Comparison of ENCODE assay signal across 7 cellular contexts in the genomic region with DNA sequence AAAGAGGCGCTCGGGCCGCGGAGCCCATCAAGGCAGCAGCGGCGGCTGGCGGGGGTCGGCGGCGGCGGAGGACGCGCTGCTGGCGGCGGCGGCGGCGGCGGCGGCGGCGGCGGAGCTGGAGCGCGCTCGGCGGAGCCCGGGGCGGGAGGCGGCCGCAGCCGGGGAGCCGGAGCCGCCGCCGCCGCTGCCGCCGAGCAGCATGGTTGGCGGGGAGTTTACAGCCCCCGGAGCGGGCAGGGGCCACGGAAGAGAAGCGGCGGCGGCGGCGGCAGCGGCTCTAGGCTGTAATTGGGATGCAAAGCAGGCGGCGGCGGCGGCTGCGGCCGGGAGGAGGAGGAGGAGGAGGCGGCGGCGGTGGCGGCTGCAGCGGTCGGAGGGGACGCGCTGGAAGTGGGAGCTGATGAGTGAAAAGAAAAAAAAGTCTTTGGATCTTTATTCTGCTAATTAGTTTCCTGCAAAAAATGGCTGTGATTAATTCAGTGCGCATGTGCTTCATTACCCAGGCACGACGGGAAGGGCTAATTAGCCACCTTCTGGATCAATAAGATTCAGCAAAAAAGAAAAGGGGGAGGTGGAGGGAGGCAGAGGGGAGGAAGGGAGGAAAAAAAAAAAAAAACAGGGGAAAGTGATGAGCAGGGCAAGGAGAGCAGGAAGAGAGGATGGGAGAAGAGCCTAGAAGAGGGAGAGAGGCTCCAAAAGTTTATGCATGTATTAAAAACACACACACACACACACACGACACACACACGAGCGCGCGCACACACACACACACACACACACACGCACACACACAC. TPM values are rescaled to one million over a fixed set of nuclear protein-coding genes. Genes with fewer than 3 reads are reported as not detected.
A peak's percentile ranks its signal among the peaks of the same experiment; 100 is the strongest.
DNase-seq lines count a peak whose midpoint lies in the region; ATAC-seq and TF ChIP-seq lines count a peak whose summit lies in the region.

No MANE protein-coding gene starts in this region.

- peak; percentile 38 for ATAC-seq in GM21723 (IDR thresholded peaks at IDR 0.05; ENCODE audit: unreplicated experiment)
- ATAC-seq in activated B cell treated with CpG ODN at 0.5 μM for 24 hours (ENCODE audit: low read depth), result peak; percentile 45
- peak; percentile 13 for ATAC-seq in foreskin keratinocyte

- CTCF ChIA-PET in activated B cell treated with CpG ODN at 0.5 μM for 24 hours (lab: Charles Lee), result interaction anchor here (0.6 to 1.1 kb wide), 2 partner anchors 197 to 226 kb away, joined by 3 read pairs; no protein-coding TSS in a partner anchor

- H3K27me3 Mint-ChIP-seq in activated B cell treated with CpG ODN at 0.5 μM for 24 hours, result peaks cover 36% of the 10 kb centered on the region

- peak overlapping the region; percentile 50 for H3K27ac ChIP-seq in foreskin keratinocyte
- H3K27ac ChIP-seq in osteoblast (ENCODE audit: low read depth, low read length), result peak overlapping the region; percentile 67

- DNase-seq in GM12865 (ENCODE audit: low read depth) (peak; percentile 60), M059J (ENCODE audit: low read depth) (peak; percentile 47), activated B cell treated with CpG ODN at 0.5 μM for 24 hours (no peak), foreskin keratinocyte (peak; percentile 50 to 63), osteoblast (ENCODE audit: insufficient read length, low spot score, missing footprints) (peak; percentile 92), HUDEP-2 (lab: John Stamatoyannopoulos, UW; ENCODE audit: unreplicated experiment in 76 of 76) (no peak)

- intact Hi-C loops in activated B cell treated with CpG ODN at 0.5 μM for 24 hours (cut with micrococcal nuclease), result loop anchor here (5.0 to 10.0 kb wide), 3 partner anchors 272 to 1236 kb away; partner anchors contain the start of gene PSMD7

- H3K4me3 ChIP-seq in GM12865 (ENCODE audit: low read depth, low read length), result peak overlapping the region; percentile 73
- H3K4me3 ChIP-seq in osteoblast (ENCODE audit: insufficient read depth, low read length), result peak overlapping the region; percentile 85

- peak overlapping the region; percentile 88 for H3K4me3 Mint-ChIP-seq in activated B cell treated with CpG ODN at 0.5 μM for 24 hours

- H3K27ac Mint-ChIP-seq in activated B cell treated with CpG ODN at 0.5 μM for 24 hours, result peak overlapping the region; percentile 61

- no peaks in the 10 kb centered on the region for H3K36me3 ChIP-seq in osteoblast (ENCODE audit: insufficient read depth, low read length)

- peaks cover 59% of the 10 kb centered on the region for H3K79me2 ChIP-seq in osteoblast (ENCODE audit: insufficient read depth, low read length)

- peaks cover 2% of the 10 kb centered on the region for H3K36me3 Mint-ChIP-seq in activated B cell treated with CpG ODN at 0.5 μM for 24 hours (ENCODE audit: low read depth)

- no peaks in the 10 kb centered on the region for H3K9me3 Mint-ChIP-seq in activated B cell treated with CpG ODN at 0.5 μM for 24 hours

- peak overlapping the region; percentile 85 for H2AFZ ChIP-seq in osteoblast (ENCODE audit: low read length)

- H3K9me3 ChIP-seq in osteoblast (ENCODE audit: low read depth, low read length), result no peaks in the 10 kb centered on the region

- no peak for TF ChIP-seq CTCF in GM12865 (IDR thresholded peaks at IDR 0.05; ENCODE audit: insufficient read depth, low read depth, low read length, missing control alignments)
- TF ChIP-seq CTCF in activated B cell treated with CpG ODN at 0.5 μM for 24 hours (IDR thresholded peaks at IDR 0.05), result no peak
- no peak for TF ChIP-seq CTCF in foreskin keratinocyte (conservative IDR thresholded peaks at IDR 0.05)
- no peak for TF ChIP-seq CTCF in osteoblast (IDR thresholded peaks at IDR 0.05; ENCODE audit: extremely low read depth, low read depth, low read length)

- POLR2A ChIA-PET in activated B cell treated with CpG ODN at 0.5 μM for 24 hours (lab: Charles Lee), result interaction anchor here (0.7 kb wide), 1 partner anchor 97 kb away, joined by 3 read pairs; no protein-coding TSS in a partner anchor

- no peaks in the 10 kb centered on the region for H4K20me1 ChIP-seq in osteoblast (ENCODE audit: insufficient read depth, low read length)

- H3K4me1 Mint-ChIP-seq in activated B cell treated with CpG ODN at 0.5 μM for 24 hours, result peaks cover 28% of the 10 kb centered on the region

- H3K4me1 ChIP-seq in foreskin keratinocyte, result peaks cover 31% of the 10 kb centered on the region
- peaks cover 50% of the 10 kb centered on the region for H3K4me1 ChIP-seq in osteoblast (ENCODE audit: insufficient read depth, low read length)

- H3K27me3 ChIP-seq in foreskin keratinocyte (no peaks in the 10 kb centered on the region), osteoblast (ENCODE audit: insufficient read depth, low read length) (no peaks in the 10 kb centered on the region)

- peak overlapping the region; percentile 90 for H3K4me2 ChIP-seq in osteoblast (ENCODE audit: insufficient read depth, low read length)

RNA-seq across cellular contexts. Expression of gene ZFHX3, which starts 10.9 kb away (rescaled TPM):
- 1.3 and 3.2 TPM in 2 replicates for total RNA-seq in M059J (2014; rRNA removed; shearing (Covaris generic))
- total RNA-seq in activated B cell treated with CpG ODN at 0.5 μM for 24 hours, result 9.2 and 9.6 TPM in 2 replicates
- total RNA-seq in foreskin keratinocyte, result 5.9 and 8.9 TPM in 2 replicates
- 1.1 and 1.2 TPM in 2 replicates for polyA plus RNA-seq in foreskin keratinocyte
- total RNA-seq in osteoblast, result 14.1 and 14.5 TPM in 2 replicates

Comparison
In these comparisons a context has a peak if more than half of its experiments do, and no peak if none do; other contexts are left out.
1. DNase-seq: peak in GM12865 (single experiment), M059J (single experiment), foreskin keratinocyte (2 of 2) and osteoblast (single experiment); none in activated B cell treated with CpG ODN at 0.5 μM for 24 hours (single experiment) and HUDEP-2 (0 of 76).
2. Peak in every context shown above with its lines, with median percentiles within 50 percentile points of each other: ATAC-seq.